1 cellular context compared by ENCODE assay signal in the genomic region with DNA sequence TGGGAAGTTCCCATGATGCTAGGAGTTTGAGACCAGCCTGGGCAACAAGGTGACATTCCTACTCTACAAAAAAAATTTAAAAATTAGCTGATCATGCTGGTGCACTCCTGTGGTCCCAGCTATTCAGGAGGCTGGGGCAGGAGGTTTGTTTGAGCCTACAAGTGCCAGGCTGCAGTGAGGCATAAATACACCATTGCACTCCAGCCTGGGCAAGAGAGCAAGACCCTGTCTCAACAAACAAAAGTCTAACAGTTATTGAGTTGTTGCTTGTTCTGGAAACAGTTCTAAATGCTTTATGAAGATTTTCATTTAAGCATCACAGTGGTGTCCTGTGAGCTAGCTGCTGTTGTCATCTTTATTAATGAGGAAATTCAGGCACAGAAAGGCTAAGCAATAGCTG. TPM values are rescaled to one million over a fixed set of nuclear protein-coding genes. Genes with fewer than 3 reads are reported as not detected.
"Had no signal": no experiment of that assay in that cellular context is flagged by ENCODE, and none has a peak within 500 bp of the region (broad histone marks: within the 10 kb centered on the region; RNA-seq: fewer than 3 reads in every experiment).

No MANE protein-coding gene starts in this region.

RNA-seq across cellular contexts. Expression of gene ANKRD18B, which starts 4.0 kb away (rescaled TPM):
- total RNA-seq: GM12878 had no signal
